In the genomic region with DNA sequence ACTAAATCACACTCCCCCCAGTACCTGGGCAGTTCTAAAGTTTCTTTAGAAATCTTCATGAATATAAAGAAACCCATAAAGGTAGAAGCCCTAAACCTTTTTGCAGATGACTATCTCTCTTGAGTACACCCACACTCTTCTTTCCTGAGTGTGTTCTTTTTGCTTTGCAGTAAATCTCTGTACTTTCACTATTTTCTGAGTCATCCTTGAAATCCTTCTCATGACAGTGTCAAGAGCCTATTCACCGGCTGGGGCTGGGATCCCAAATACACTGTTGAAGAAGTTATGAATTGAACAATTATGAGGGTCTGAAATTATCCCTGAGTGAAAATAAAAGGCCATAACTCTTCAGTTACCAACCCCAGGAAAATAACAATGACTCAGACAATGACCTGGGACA, we compare ENCODE assay signal across 2 cellular contexts.
TF ChIP-seq lines count a peak whose summit lies in the region.

No MANE protein-coding gene starts in this region.

TF ChIP-seq in SK-N-SH, 30 proteins besides CTCF, POLR2A, EP300 and RAD21 (continued from another document):
- TF ChIP-seq FOSL2 (IDR thresholded peaks at IDR 0.05; ENCODE audit: borderline replicate concordance, low read depth) = peak; percentile 8; the same call in 1 of the 2 replicates
- TF ChIP-seq, protein P1, sequence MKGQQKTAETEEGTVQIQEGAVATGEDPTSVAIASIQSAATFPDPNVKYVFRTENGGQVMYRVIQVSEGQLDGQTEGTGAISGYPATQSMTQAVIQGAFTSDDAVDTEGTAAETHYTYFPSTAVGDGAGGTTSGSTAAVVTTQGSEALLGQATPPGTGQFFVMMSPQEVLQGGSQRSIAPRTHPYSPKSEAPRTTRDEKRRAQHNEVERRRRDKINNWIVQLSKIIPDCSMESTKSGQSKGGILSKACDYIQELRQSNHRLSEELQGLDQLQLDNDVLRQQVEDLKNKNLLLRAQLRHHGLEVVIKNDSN (IDR thresholded peaks at IDR 0.05; ENCODE audit: borderline replicate concordance, low read depth) = no peak
- TF ChIP-seq, protein P2, sequence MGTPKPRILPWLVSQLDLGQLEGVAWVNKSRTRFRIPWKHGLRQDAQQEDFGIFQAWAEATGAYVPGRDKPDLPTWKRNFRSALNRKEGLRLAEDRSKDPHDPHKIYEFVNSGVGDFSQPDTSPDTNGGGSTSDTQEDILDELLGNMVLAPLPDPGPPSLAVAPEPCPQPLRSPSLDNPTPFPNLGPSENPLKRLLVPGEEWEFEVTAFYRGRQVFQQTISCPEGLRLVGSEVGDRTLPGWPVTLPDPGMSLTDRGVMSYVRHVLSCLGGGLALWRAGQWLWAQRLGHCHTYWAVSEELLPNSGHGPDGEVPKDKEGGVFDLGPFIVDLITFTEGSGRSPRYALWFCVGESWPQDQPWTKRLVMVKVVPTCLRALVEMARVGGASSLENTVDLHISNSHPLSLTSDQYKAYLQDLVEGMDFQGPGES (IDR thresholded peaks at IDR 0.05; ENCODE audit: low read depth, low read length) = no peak
- no peak for TF ChIP-seq NRF1 (IDR thresholded peaks at IDR 0.05; ENCODE audit: low read depth, low read length)
TF ChIP-seq in SK-N-SH: peak in this region for 1.

TF ChIP-seq in SK-N-SH treated with all-trans-retinoic acid at 6 μM for 48 hours, 23 proteins besides CTCF, POLR2A, EP300 and RAD21:
- TF ChIP-seq, protein P3, sequence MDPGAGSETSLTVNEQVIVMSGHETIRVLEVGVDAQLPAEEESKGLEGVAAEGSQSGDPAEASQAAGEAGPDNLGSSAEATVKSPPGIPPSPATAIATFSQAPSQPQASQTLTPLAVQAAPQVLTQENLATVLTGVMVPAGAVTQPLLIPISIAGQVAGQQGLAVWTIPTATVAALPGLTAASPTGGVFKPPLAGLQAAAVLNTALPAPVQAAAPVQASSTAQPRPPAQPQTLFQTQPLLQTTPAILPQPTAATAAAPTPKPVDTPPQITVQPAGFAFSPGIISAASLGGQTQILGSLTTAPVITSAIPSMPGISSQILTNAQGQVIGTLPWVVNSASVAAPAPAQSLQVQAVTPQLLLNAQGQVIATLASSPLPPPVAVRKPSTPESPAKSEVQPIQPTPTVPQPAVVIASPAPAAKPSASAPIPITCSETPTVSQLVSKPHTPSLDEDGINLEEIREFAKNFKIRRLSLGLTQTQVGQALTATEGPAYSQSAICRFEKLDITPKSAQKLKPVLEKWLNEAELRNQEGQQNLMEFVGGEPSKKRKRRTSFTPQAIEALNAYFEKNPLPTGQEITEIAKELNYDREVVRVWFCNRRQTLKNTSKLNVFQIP (CRISPR knock-in tag; IDR thresholded peaks at IDR 0.05; ENCODE audit: borderline replicate concordance, low read depth) = no peak
- TF ChIP-seq ZNF8 (CRISPR knock-in tag; IDR thresholded peaks at IDR 0.05) = no peak
- TF ChIP-seq ESRRG (CRISPR knock-in tag; IDR thresholded peaks at IDR 0.05) = no peak
- no peak for TF ChIP-seq ZNF70 (CRISPR knock-in tag; IDR thresholded peaks at IDR 0.05)
- TF ChIP-seq GLIS3 (CRISPR knock-in tag; IDR thresholded peaks at IDR 0.05) = no peak
- TF ChIP-seq ZFP30 (CRISPR knock-in tag; IDR thresholded peaks at IDR 0.05) = no peak
- no peak for TF ChIP-seq TCF4 (CRISPR knock-in tag; IDR thresholded peaks at IDR 0.05; ENCODE audit: borderline replicate concordance)
- no peak for TF ChIP-seq ISL1 (CRISPR knock-in tag; IDR thresholded peaks at IDR 0.05)
